Comparison of ENCODE assay signal across 1 cellular context in the genomic region with DNA sequence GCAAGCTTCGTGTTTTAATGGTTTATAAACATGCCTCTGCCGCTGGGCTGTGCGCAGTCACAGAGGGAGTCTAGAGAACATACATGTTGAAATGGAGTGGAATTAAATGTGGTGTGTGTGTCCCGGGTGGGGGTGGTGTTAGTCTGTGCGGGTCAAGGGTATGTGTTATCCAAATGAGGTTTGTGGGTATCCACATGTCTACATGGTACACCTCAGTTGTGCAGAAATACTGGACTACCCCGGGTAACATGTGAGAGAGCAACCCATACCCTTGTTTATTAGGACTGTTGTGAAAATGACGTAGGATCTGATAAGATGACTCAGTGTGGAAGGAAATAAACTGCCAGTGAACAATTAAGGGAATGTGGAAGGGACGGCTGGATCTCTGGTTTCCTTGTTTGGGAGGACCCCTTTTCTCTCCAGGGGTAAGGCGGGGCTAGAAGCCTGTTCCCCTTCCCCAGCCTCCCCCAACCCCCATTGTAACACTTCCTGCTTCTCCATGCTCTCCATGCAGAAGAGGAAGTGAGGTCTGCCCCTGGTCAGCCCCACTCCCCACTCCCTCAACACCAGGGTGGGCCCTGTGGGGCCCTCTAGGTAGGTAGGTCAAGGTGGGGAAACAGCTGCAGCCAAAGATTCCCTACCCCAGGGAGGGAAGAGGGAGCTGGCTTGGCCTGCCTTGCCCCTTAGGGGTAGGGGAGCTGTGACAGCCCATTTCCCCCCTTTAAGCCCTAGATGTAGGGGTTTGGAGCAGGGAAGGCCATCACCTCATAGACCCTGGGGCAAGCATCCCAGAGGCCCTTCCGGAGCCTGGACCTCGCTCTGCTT.
TF ChIP-seq lines count a peak whose summit lies in the region.

No MANE protein-coding gene starts in this region.

TF ChIP-seq in K562, 482 proteins besides CTCF, POLR2A, EP300 and RAD21 (continued from another document and continues in another):
- TF ChIP-seq, protein P1, sequence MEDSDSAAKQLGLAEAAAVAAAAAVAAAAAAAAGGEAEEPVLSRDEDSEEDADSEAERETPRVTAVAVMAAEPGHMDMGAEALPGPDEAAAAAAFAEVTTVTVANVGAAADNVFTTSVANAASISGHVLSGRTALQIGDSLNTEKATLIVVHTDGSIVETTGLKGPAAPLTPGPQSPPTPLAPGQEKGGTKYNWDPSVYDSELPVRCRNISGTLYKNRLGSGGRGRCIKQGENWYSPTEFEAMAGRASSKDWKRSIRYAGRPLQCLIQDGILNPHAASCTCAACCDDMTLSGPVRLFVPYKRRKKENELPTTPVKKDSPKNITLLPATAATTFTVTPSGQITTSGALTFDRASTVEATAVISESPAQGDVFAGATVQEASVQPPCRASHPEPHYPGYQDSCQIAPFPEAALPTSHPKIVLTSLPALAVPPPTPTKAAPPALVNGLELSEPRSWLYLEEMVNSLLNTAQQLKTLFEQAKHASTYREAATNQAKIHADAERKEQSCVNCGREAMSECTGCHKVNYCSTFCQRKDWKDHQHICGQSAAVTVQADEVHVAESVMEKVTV (CRISPR knock-in tag; IDR thresholded peaks at IDR 0.05): no peak
- TF ChIP-seq BACH1 (tag; IDR thresholded peaks at IDR 0.05) (peak; percentile 73; the same call in 1 of the 2 replicates), RNF2 (IDR thresholded peaks at IDR 0.05) (no peak; the same call in 1 of the 2 replicates), ZNF253 (CRISPR knock-in tag; conservative IDR thresholded peaks at IDR 0.05) (no peak), ZC3H11A (IDR thresholded peaks at IDR 0.05; ENCODE audit: low read depth, low read length) (no peak), EWSR1 (IDR thresholded peaks at IDR 0.05; ENCODE audit: borderline replicate concordance, low read depth, partially characterized antibody) (no peak), ZNF583 (CRISPR knock-in tag; IDR thresholded peaks at IDR 0.05) (no peak), SMAD1 (IDR thresholded peaks at IDR 0.05; ENCODE audit: low read depth, low read length, partially characterized antibody) (no peak), SMARCE1 (IDR thresholded peaks at IDR 0.05) (peak; percentile 71; the same call in 1 of the 2 replicates), TAF9B (IDR thresholded peaks at IDR 0.05; ENCODE audit: partially characterized antibody) (no peak), ZNF79 (CRISPR knock-in tag; IDR thresholded peaks at IDR 0.05; ENCODE audit: low read depth) (no peak), ESRRA (IDR thresholded peaks at IDR 0.05; ENCODE audit: borderline replicate concordance, low read depth) (no peak), ZNF311 (CRISPR knock-in tag; IDR thresholded peaks at IDR 0.05) (peak; percentile 80), GTF2A2 (tag; IDR thresholded peaks at IDR 0.05) (no peak), E2F3 (CRISPR knock-in tag; IDR thresholded peaks at IDR 0.05) (peak; percentile 11; the same call in 1 of the 2 replicates), XRCC5 (IDR thresholded peaks at IDR 0.05; ENCODE audit: low read depth, low read length) (no peak), RFX7 (CRISPR knock-in tag; IDR thresholded peaks at IDR 0.05) (no peak), DDX20 (tag; IDR thresholded peaks at IDR 0.05; ENCODE audit: low read depth) (peak; percentile 43; the same call in 1 of the 2 replicates), POLR2AphosphoS5 (IDR thresholded peaks at IDR 0.05; ENCODE audit: control insufficient read depth, insufficient read depth, low read depth, low read length) (no peak), JUND (IDR thresholded peaks at IDR 0.05; ENCODE audit: borderline replicate concordance, low read depth, low read length) (peak; percentile 88), JUND (tag; IDR thresholded peaks at IDR 0.05; ENCODE audit: borderline replicate concordance, low read depth, low read length) (peak; percentile 91), PTRF (tag; IDR thresholded peaks at IDR 0.05) (0 out of 2 replicates have a peak, but pooled peaks have one; percentile 32), ZFP36 (IDR thresholded peaks at IDR 0.05; ENCODE audit: low read depth, low read length, partially characterized antibody) (no peak), ATF1 (CRISPR knock-in tag; IDR thresholded peaks at IDR 0.05) (no peak), ATF1 (tag; IDR thresholded peaks at IDR 0.05) (peak; percentile 80), BRD4 (IDR thresholded peaks at IDR 0.05) (peak; percentile 75), CBFA2T2 (conservative IDR thresholded peaks at IDR 0.05) (no peak), YY1 (IDR thresholded peaks at IDR 0.05; ENCODE audit: borderline replicate concordance in 1 of 3, control insufficient read depth in 1 of 3, extremely low read depth in 1 of 3, insufficient read depth in 3 of 3, insufficient read length in 1 of 3, insufficient replicate concordance in 2 of 3, low read depth in 1 of 3, low read length in 2 of 3) (no peak), ARID2 (IDR thresholded peaks at IDR 0.05) (no peak), GABPA (tag; conservative IDR thresholded peaks at IDR 0.05; ENCODE audit: low read depth) (peak; percentile 63), ZBTB17 (CRISPR knock-in tag; IDR thresholded peaks at IDR 0.05) (no peak), MAZ (CRISPR knock-in tag; conservative IDR thresholded peaks at IDR 0.05 in 1 of 2, IDR thresholded peaks at IDR 0.05 in 1 of 2) (peak in 1 of 2 experiments; percentile 64; a peak in 2 of 4 replicates), SIN3A (IDR thresholded peaks at IDR 0.05; ENCODE audit: borderline replicate concordance in 2 of 2, control insufficient read depth in 1 of 2, low read depth in 2 of 2, low read length in 2 of 2) (no peak), HMG20B (CRISPR knock-in tag; IDR thresholded peaks at IDR 0.05) (no peak), ZKSCAN1 (IDR thresholded peaks at IDR 0.05; ENCODE audit: low read depth, low read length) (no peak), ZNF668 (CRISPR knock-in tag; IDR thresholded peaks at IDR 0.05) (peak; percentile 66), CREM (IDR thresholded peaks at IDR 0.05; ENCODE audit: low read depth) (peak; percentile 92), PRPF4 (IDR thresholded peaks at IDR 0.05; ENCODE audit: insufficient read depth, low read depth, low read length, poor library complexity, severe bottlenecking) (no peak), STAT5A (IDR thresholded peaks at IDR 0.05; ENCODE audit: borderline replicate concordance, low read length) (no peak)
- TF ChIP-seq, protein P2, sequence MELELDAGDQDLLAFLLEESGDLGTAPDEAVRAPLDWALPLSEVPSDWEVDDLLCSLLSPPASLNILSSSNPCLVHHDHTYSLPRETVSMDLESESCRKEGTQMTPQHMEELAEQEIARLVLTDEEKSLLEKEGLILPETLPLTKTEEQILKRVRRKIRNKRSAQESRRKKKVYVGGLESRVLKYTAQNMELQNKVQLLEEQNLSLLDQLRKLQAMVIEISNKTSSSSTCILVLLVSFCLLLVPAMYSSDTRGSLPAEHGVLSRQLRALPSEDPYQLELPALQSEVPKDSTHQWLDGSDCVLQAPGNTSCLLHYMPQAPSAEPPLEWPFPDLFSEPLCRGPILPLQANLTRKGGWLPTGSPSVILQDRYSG (tag; conservative IDR thresholded peaks at IDR 0.05; ENCODE audit: low read depth): peak; percentile 59; the same call in 1 of the 2 replicates
- TF ChIP-seq, protein P3, sequence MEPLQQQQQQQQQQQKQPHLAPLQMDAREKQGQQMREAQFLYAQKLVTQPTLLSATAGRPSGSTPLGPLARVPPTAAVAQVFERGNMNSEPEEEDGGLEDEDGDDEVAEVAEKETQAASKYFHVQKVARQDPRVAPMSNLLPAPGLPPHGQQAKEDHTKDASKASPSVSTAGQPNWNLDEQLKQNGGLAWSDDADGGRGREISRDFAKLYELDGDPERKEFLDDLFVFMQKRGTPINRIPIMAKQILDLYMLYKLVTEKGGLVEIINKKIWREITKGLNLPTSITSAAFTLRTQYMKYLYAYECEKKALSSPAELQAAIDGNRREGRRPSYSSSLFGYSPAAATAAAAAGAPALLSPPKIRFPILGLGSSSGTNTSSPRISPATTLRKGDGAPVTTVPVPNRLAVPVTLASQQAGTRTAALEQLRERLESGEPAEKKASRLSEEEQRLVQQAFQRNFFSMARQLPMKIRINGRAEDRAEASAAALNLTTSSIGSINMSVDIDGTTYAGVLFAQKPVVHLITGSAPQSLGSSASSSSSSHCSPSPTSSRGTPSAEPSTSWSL (CRISPR knock-in tag; IDR thresholded peaks at IDR 0.05; ENCODE audit: borderline replicate concordance): no peak
- TF ChIP-seq, protein P4, sequence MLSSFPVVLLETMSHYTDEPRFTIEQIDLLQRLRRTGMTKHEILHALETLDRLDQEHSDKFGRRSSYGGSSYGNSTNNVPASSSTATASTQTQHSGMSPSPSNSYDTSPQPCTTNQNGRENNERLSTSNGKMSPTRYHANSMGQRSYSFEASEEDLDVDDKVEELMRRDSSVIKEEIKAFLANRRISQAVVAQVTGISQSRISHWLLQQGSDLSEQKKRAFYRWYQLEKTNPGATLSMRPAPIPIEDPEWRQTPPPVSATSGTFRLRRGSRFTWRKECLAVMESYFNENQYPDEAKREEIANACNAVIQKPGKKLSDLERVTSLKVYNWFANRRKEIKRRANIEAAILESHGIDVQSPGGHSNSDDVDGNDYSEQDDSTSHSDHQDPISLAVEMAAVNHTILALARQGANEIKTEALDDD (IDR thresholded peaks at IDR 0.05): no peak
- TF ChIP-seq, protein P5, sequence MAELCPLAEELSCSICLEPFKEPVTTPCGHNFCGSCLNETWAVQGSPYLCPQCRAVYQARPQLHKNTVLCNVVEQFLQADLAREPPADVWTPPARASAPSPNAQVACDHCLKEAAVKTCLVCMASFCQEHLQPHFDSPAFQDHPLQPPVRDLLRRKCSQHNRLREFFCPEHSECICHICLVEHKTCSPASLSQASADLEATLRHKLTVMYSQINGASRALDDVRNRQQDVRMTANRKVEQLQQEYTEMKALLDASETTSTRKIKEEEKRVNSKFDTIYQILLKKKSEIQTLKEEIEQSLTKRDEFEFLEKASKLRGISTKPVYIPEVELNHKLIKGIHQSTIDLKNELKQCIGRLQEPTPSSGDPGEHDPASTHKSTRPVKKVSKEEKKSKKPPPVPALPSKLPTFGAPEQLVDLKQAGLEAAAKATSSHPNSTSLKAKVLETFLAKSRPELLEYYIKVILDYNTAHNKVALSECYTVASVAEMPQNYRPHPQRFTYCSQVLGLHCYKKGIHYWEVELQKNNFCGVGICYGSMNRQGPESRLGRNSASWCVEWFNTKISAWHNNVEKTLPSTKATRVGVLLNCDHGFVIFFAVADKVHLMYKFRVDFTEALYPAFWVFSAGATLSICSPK (IDR thresholded peaks at IDR 0.05; ENCODE audit: borderline replicate concordance): no peak
- TF ChIP-seq, protein P6, sequence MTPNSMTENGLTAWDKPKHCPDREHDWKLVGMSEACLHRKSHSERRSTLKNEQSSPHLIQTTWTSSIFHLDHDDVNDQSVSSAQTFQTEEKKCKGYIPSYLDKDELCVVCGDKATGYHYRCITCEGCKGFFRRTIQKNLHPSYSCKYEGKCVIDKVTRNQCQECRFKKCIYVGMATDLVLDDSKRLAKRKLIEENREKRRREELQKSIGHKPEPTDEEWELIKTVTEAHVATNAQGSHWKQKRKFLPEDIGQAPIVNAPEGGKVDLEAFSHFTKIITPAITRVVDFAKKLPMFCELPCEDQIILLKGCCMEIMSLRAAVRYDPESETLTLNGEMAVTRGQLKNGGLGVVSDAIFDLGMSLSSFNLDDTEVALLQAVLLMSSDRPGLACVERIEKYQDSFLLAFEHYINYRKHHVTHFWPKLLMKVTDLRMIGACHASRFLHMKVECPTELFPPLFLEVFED (CRISPR knock-in tag; conservative IDR thresholded peaks at IDR 0.05): no peak
- TF ChIP-seq, protein P7, sequence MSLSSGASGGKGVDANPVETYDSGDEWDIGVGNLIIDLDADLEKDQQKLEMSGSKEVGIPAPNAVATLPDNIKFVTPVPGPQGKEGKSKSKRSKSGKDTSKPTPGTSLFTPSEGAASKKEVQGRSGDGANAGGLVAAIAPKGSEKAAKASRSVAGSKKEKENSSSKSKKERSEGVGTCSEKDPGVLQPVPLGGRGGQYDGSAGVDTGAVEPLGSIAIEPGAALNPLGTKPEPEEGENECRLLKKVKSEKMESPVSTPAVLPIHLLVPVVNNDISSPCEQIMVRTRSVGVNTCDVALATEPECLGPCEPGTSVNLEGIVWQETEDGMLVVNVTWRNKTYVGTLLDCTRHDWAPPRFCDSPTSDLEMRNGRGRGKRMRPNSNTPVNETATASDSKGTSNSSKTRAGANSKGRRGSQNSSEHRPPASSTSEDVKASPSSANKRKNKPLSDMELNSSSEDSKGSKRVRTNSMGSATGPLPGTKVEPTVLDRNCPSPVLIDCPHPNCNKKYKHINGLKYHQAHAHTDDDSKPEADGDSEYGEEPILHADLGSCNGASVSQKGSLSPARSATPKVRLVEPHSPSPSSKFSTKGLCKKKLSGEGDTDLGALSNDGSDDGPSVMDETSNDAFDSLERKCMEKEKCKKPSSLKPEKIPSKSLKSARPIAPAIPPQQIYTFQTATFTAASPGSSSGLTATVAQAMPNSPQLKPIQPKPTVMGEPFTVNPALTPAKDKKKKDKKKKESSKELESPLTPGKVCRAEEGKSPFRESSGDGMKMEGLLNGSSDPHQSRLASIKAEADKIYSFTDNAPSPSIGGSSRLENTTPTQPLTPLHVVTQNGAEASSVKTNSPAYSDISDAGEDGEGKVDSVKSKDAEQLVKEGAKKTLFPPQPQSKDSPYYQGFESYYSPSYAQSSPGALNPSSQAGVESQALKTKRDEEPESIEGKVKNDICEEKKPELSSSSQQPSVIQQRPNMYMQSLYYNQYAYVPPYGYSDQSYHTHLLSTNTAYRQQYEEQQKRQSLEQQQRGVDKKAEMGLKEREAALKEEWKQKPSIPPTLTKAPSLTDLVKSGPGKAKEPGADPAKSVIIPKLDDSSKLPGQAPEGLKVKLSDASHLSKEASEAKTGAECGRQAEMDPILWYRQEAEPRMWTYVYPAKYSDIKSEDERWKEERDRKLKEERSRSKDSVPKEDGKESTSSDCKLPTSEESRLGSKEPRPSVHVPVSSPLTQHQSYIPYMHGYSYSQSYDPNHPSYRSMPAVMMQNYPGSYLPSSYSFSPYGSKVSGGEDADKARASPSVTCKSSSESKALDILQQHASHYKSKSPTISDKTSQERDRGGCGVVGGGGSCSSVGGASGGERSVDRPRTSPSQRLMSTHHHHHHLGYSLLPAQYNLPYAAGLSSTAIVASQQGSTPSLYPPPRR (CRISPR knock-in tag; IDR thresholded peaks at IDR 0.05; ENCODE audit: borderline replicate concordance): no peak
- TF ChIP-seq, protein P8, sequence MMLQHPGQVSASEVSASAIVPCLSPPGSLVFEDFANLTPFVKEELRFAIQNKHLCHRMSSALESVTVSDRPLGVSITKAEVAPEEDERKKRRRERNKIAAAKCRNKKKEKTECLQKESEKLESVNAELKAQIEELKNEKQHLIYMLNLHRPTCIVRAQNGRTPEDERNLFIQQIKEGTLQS (IDR thresholded peaks at IDR 0.05): peak; percentile 80
- TF ChIP-seq, protein P8 (CRISPR knock-in tag; conservative IDR thresholded peaks at IDR 0.05): peak; percentile 49; the same call in 1 of the 2 replicates
